9 cellular contexts compared by ENCODE assay signal in genomic region chr1:18256318-18257235, GRCh38.
DNase-seq lines count a peak whose midpoint lies in the region; ATAC-seq and TF ChIP-seq lines count a peak whose summit lies in the region.
"Had no signal": no experiment of that assay in that cellular context is flagged by ENCODE, and none has a peak within 500 bp of the region (broad histone marks: within the 10 kb centered on the region; RNA-seq: fewer than 3 reads in every experiment).

No MANE protein-coding gene starts in this region.

- no peak overlapping the region for H3K4me3 ChIP-seq in body of pancreas
- H3K4me3 ChIP-seq in ascending aorta = no peak overlapping the region
- H3K4me3 ChIP-seq in esophagus squamous epithelium = no peak overlapping the region

- no peaks in the 10 kb centered on the region for H3K4me1 Mint-ChIP-seq in stimulated activated effector memory CD8-positive, alpha-beta T cell treated with anti-CD3 and anti-CD28 coated beads, Interleukin-12 subunit alpha, Interleukin-12 subunit beta, amount 100 ng/mL, for 72 hours
- H3K4me1 Mint-ChIP-seq: central memory CD8-positive, alpha-beta T cell had no signal

- H3K9me3 ChIP-seq in body of pancreas (no peaks in the 10 kb centered on the region), ascending aorta (peaks cover under 1% of the 10 kb centered on the region in 2 donors), esophagus squamous epithelium (peaks cover 0 to 2% (median 0%) of the 10 kb centered on the region in 3 donors)

- TF ChIP-seq POLR2A in body of pancreas (IDR thresholded peaks at IDR 0.05) = no peak
- no peak for TF ChIP-seq POLR2A in esophagus squamous epithelium (IDR thresholded peaks at IDR 0.05)

- H3K27ac ChIP-seq in body of pancreas (no peak overlapping the region), ascending aorta (no peak overlapping the region), esophagus squamous epithelium (no peak overlapping the region)

- no peaks in the 10 kb centered on the region for H3K27me3 ChIP-seq in body of pancreas
- H3K27me3 ChIP-seq in ascending aorta = no peaks in the 10 kb centered on the region
- peaks cover 0 to 37% (median 0%) of the 10 kb centered on the region in 4 donors for H3K27me3 ChIP-seq in esophagus squamous epithelium

- H3K4me3 Mint-ChIP-seq in stimulated activated effector memory CD8-positive, alpha-beta T cell treated with anti-CD3 and anti-CD28 coated beads, Interleukin-12 subunit alpha, Interleukin-12 subunit beta, amount 100 ng/mL, for 72 hours = no peak overlapping the region
- H3K4me3 Mint-ChIP-seq: central memory CD8-positive, alpha-beta T cell had no signal

- no peak overlapping the region for H3K27ac Mint-ChIP-seq in stimulated activated effector memory CD8-positive, alpha-beta T cell treated with anti-CD3 and anti-CD28 coated beads, Interleukin-12 subunit alpha, Interleukin-12 subunit beta, amount 100 ng/mL, for 72 hours

- 28 to 58% methylated on average over 9 to 17 of the region's 17 CpGs for WGBS in body of pancreas, 2 donors
- 30 to 69% methylated on average over 6 to 17 of the region's 17 CpGs for WGBS in esophagus squamous epithelium, 2 donors

- TF ChIP-seq CTCF in body of pancreas (IDR thresholded peaks at IDR 0.05) = no peak
- no peak for TF ChIP-seq CTCF in ascending aorta (IDR thresholded peaks at IDR 0.05)
- TF ChIP-seq CTCF in esophagus squamous epithelium (IDR thresholded peaks at IDR 0.05) = no peak

- no peaks in the 10 kb centered on the region for H3K36me3 Mint-ChIP-seq in stimulated activated effector memory CD8-positive, alpha-beta T cell treated with anti-CD3 and anti-CD28 coated beads, Interleukin-12 subunit alpha, Interleukin-12 subunit beta, amount 100 ng/mL, for 72 hours

- no peaks in the 10 kb centered on the region for H3K36me3 ChIP-seq in body of pancreas (replicated peaks in 1 of 2; ENCODE audit: insufficient read depth in 1 of 2, low read depth in 2 of 2)
- no peaks in the 10 kb centered on the region for H3K36me3 ChIP-seq in ascending aorta
- no peaks in the 10 kb centered on the region for H3K36me3 ChIP-seq in esophagus squamous epithelium

- H3K4me1 ChIP-seq in body of pancreas (no peaks in the 10 kb centered on the region), ascending aorta (no peaks in the 10 kb centered on the region), esophagus squamous epithelium (no peaks in the 10 kb centered on the region)

- intact Hi-C loops in body of pancreas (cut with DNase I) = no loop called here
- intact Hi-C loops in ascending aorta (cut with DNase I) = no loop called here
- intact Hi-C loops in esophagus squamous epithelium (cut with DNase I) = no loop called here

- DNase-seq in DMS53 (lab: John Stamatoyannopoulos, UW) (peak; percentile 28), DMS53 treated with DMSO at 0.1 percent for 48 hours (lab: John Stamatoyannopoulos, UW; ENCODE audit: unreplicated experiment) (no peak), NCI-H345 treated with DMSO at 0.1 percent for 48 hours (lab: John Stamatoyannopoulos, UW; ENCODE audit: unreplicated experiment) (peak; percentile 45), body of pancreas (peak; percentile 50 to 71 (median 64)), myocyte (ENCODE audit: low read depth) (peak; percentile 24), ascending aorta (ENCODE audit: low spot score in 2 of 2) (no peak), esophagus squamous epithelium (lab: John Stamatoyannopoulos, UW) (no peak)
- DNase-seq in stimulated activated effector memory CD8-positive, alpha-beta T cell treated with anti-CD3 and anti-CD28 coated beads, Interleukin-12 subunit alpha, Interleukin-12 subunit beta, amount 100 ng/mL, for 72 hours (ENCODE audit: low spot score in 2 of 2) = no peak

- peaks cover 12% of the 10 kb centered on the region for H3K9me3 Mint-ChIP-seq in stimulated activated effector memory CD8-positive, alpha-beta T cell treated with anti-CD3 and anti-CD28 coated beads, Interleukin-12 subunit alpha, Interleukin-12 subunit beta, amount 100 ng/mL, for 72 hours

- peak; percentile 50 for ATAC-seq in body of pancreas
- ATAC-seq in stimulated activated effector memory CD8-positive, alpha-beta T cell treated with anti-CD3 and anti-CD28 coated beads, Interleukin-12 subunit alpha, Interleukin-12 subunit beta, amount 100 ng/mL, for 72 hours = no peak

Comparison
In these comparisons a context has a peak if more than half of its experiments do, and no peak if none do; other contexts are left out.
1. DNase-seq: peak in DMS53 (single experiment), NCI-H345 treated with DMSO at 0.1 percent for 48 hours (single experiment), body of pancreas (4 of 4) and myocyte (single experiment); none in DMS53 treated with DMSO at 0.1 percent for 48 hours (single experiment), stimulated activated effector memory CD8-positive, alpha-beta T cell treated with anti-CD3 and anti-CD28 coated beads, Interleukin-12 subunit alpha, Interleukin-12 subunit beta, amount 100 ng/mL, for 72 hours (0 of 2), ascending aorta (0 of 2) and esophagus squamous epithelium (single experiment).